ENCODE assay signal across 11 cellular contexts in the genomic region with DNA sequence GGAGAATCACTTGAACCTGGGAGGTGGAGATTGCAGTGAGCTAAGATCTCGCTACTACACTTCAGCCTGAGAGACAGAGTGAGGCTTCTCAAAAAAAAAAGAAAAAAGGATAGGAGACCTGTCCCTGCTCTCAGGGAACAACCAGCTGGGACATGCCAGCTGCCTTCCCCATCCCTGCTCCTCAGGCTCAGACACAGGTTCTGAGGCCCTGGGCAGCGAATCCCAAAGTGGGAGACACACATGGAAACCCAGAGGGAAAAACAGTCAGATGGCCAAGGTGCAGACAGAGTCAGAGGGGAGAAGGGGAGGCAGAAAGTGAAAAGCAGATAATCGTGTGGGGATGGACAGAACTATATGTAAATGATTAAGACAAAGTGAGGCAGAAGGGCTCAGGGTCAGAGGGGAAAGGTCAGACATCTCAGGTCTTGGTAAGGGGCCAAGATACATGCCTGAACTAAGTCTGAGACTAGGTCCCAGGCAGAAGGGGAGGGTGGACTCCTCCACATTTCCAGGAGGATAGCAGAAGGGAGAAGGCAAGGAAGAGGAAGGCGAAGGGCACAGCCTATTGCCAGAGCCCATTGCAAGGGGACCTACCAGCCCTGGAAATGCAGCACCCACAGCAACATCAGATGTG. TPM values are rescaled to one million over a fixed set of nuclear protein-coding genes. Genes with fewer than 3 reads are reported as not detected.
A peak's percentile ranks its signal among the peaks of the same experiment; 100 is the strongest.
DNase-seq lines count a peak whose midpoint lies in the region; ATAC-seq and TF ChIP-seq lines count a peak whose summit lies in the region.
"Had no signal": no experiment of that assay in that cellular context is flagged by ENCODE, and none has a peak within 500 bp of the region (broad histone marks: within the 10 kb centered on the region; RNA-seq: fewer than 3 reads in every experiment).

No MANE protein-coding gene starts in this region.

- H3K4me1 ChIP-seq in mucosa of descending colon (ENCODE audit: low read depth), result peaks cover 44% of the 10 kb centered on the region

- CTCF ChIA-PET in activated naive CD4-positive, alpha-beta T cell treated with anti-CD3 and anti-CD28 coated beads, Interleukin-2, amount 10 ng/mL, durations not matched to agents 7 days and 5 days (lab: Charles Lee), result interaction anchor here (0.8 to 1.1 kb wide), 3 partner anchors 13 to 55 kb away, joined by 3 to 4 read pairs (median 4); no protein-coding TSS in a partner anchor

- peak overlapping the region; percentile 72 for H3K4me3 ChIP-seq in mucosa of descending colon

- TF ChIP-seq CTCF in brain (conservative IDR thresholded peaks at IDR 0.05) (no peak), mucosa of descending colon (IDR thresholded peaks at IDR 0.05) (no peak), type B pancreatic cell (conservative IDR thresholded peaks at IDR 0.05) (no peak)

- H3K27ac Mint-ChIP-seq in activated naive CD4-positive, alpha-beta T cell treated with anti-CD3 and anti-CD28 coated beads, Interleukin-2, amount 10 ng/mL, durations not matched to agents 7 days and 5 days, result no peak overlapping the region
- H3K27ac Mint-ChIP-seq in brain (peak overlapping the region in 4 of 5 experiments; percentile 0 to 37 (median 10)), type B pancreatic cell (peak overlapping the region; percentile 90)

- no peaks in the 10 kb centered on the region for H3K9me3 ChIP-seq in mucosa of descending colon

- H3K27me3 Mint-ChIP-seq in activated naive CD4-positive, alpha-beta T cell treated with anti-CD3 and anti-CD28 coated beads, Interleukin-2, amount 10 ng/mL, durations not matched to agents 7 days and 5 days, result peaks cover 55% of the 10 kb centered on the region
- H3K27me3 Mint-ChIP-seq in brain (peaks cover 11% of the 10 kb centered on the region), type B pancreatic cell (no peaks in the 10 kb centered on the region)

- H3K9me3 Mint-ChIP-seq in activated naive CD4-positive, alpha-beta T cell treated with anti-CD3 and anti-CD28 coated beads, Interleukin-2, amount 10 ng/mL, durations not matched to agents 7 days and 5 days, result no peaks in the 10 kb centered on the region
- H3K9me3 Mint-ChIP-seq in brain, result no peaks in the 10 kb centered on the region
- no peaks in the 10 kb centered on the region for H3K9me3 Mint-ChIP-seq in type B pancreatic cell

- no peaks in the 10 kb centered on the region for H3K36me3 Mint-ChIP-seq in activated naive CD4-positive, alpha-beta T cell treated with anti-CD3 and anti-CD28 coated beads, Interleukin-2, amount 10 ng/mL, durations not matched to agents 7 days and 5 days
- H3K36me3 Mint-ChIP-seq in brain (no peaks in the 10 kb centered on the region), type B pancreatic cell (peaks cover 6% of the 10 kb centered on the region)

- H3K36me3 ChIP-seq in mucosa of descending colon (ENCODE audit: low read depth), result no peaks in the 10 kb centered on the region

- peaks cover 11% of the 10 kb centered on the region for H3K4me1 Mint-ChIP-seq in activated naive CD4-positive, alpha-beta T cell treated with anti-CD3 and anti-CD28 coated beads, Interleukin-2, amount 10 ng/mL, durations not matched to agents 7 days and 5 days
- H3K4me1 Mint-ChIP-seq in brain (peaks cover 51% of the 10 kb centered on the region), type B pancreatic cell (ENCODE audit: unreplicated experiment) (peaks cover 50% of the 10 kb centered on the region)

- DNase-seq in activated naive CD4-positive, alpha-beta T cell treated with anti-CD3 and anti-CD28 coated beads, Interleukin-2, amount 10 ng/mL, durations not matched to agents 7 days and 5 days, result no peak
- no peak for DNase-seq in activated naive CD4-positive, alpha-beta T cell (lab: John Stamatoyannopoulos, UW)
- DNase-seq in mucosa of descending colon, result peak in 2 of 3 donors; percentile 22 to 33
- no peak for DNase-seq in type B pancreatic cell (ENCODE audit: extremely low spot score, unreplicated experiment)
- no peak for DNase-seq in activated CD8-positive, alpha-beta memory T cell treated with anti-CD3 and anti-CD28 coated beads, Interleukin-2, amount 50 U/mL, for 4 hours
- DNase-seq in COLO829 (ENCODE audit: low spot score), result no peak
- DNase-seq: GDM1; NCI-H510A; stimulated activated CD4-positive, alpha-beta T cell treated with anti-CD3 and anti-CD28 coated beads, Interleukin-15, amount 100 ng/mL, for 24 hours had no signal

- peak overlapping the region; percentile 1 for H3K4me3 Mint-ChIP-seq in activated naive CD4-positive, alpha-beta T cell treated with anti-CD3 and anti-CD28 coated beads, Interleukin-2, amount 10 ng/mL, durations not matched to agents 7 days and 5 days
- H3K4me3 Mint-ChIP-seq in brain (peak overlapping the region; percentile 48 to 85 (median 68)), type B pancreatic cell (peak overlapping the region; percentile 87)

- intact Hi-C loops in mucosa of descending colon (cut with DNase I, micrococcal nuclease), result no loop called here

- ATAC-seq in mucosa of descending colon, result no peak
- ATAC-seq in GM19328 (IDR thresholded peaks at IDR 0.05; ENCODE audit: unreplicated experiment), result no peak

RNA-seq across cellular contexts. Expression of a gene that starts 14.2 kb away (rescaled TPM):
- polyA plus RNA-seq in brain (ENCODE audit: insufficient read depth, low read depth, low replicate concordance), result 109 TPM
- total RNA-seq in mucosa of descending colon (100 to 1,000 TPM; 177 to 472 (median 306) TPM), type B pancreatic cell (ENCODE audit: low replicate concordance) (170 and 313 TPM in 2 replicates)

RNA-seq across cellular contexts. Expression of a gene that starts 27.4 kb away (rescaled TPM):
- polyA plus RNA-seq in brain (ENCODE audit: insufficient read depth, low read depth, low replicate concordance), result 36.6 TPM
- total RNA-seq in mucosa of descending colon (10 to 100 TPM; 69.3 to 84.8 (median 84.0) TPM), type B pancreatic cell (ENCODE audit: low replicate concordance) (80.5 and 149 TPM in 2 replicates)

RNA-seq across cellular contexts. Expression of a gene that starts 34.6 kb away (rescaled TPM):
- polyA plus RNA-seq in brain (ENCODE audit: insufficient read depth, low read depth, low replicate concordance), result 6.2 TPM
- total RNA-seq in mucosa of descending colon (10 to 100 TPM; 37.7 to 64.3 (median 52.5) TPM), type B pancreatic cell (ENCODE audit: low replicate concordance) (26.3 and 29.5 TPM in 2 replicates)

Comparison
In these comparisons a context has a peak if more than half of its experiments do, and no peak if none do; other contexts are left out.
1. DNase-seq: peak in mucosa of descending colon (2 of 3); none in activated naive CD4-positive, alpha-beta T cell treated with anti-CD3 and anti-CD28 coated beads, Interleukin-2, amount 10 ng/mL, durations not matched to agents 7 days and 5 days (single experiment), activated naive CD4-positive, alpha-beta T cell (0 of 4), type B pancreatic cell (single experiment), activated CD8-positive, alpha-beta memory T cell treated with anti-CD3 and anti-CD28 coated beads, Interleukin-2, amount 50 U/mL, for 4 hours (single experiment) and COLO829 (single experiment).
2. H3K4me3 Mint-ChIP-seq: peak in every context shown above with its lines; median percentile 87 in type B pancreatic cell; 68 in brain; 1 in activated naive CD4-positive, alpha-beta T cell treated with anti-CD3 and anti-CD28 coated beads, Interleukin-2, amount 10 ng/mL, durations not matched to agents 7 days and 5 days.